Comparison of ENCODE assay signal across 9 cellular contexts in genomic region chr10:28241766-28242399, GRCh38.
DNase-seq lines count a peak whose midpoint lies in the region; TF ChIP-seq lines count a peak whose summit lies in the region.
"Had no signal": no experiment of that assay in that cellular context is flagged by ENCODE, and none has a peak within 500 bp of the region (broad histone marks: within the 10 kb centered on the region; RNA-seq: fewer than 3 reads in every experiment).

No MANE protein-coding gene starts in this region.

- no peak overlapping the region for H2BK5ac ChIP-seq in H9 (ENCODE audit: insufficient read length, low read length)

- no peak overlapping the region for H3K4me2 ChIP-seq in H9 (ENCODE audit: insufficient read depth, insufficient read length, low read length)

- TF ChIP-seq CTCF in H9 (conservative IDR thresholded peaks at IDR 0.05) = peak; percentile 93
- TF ChIP-seq CTCF in nephron (IDR thresholded peaks at IDR 0.05; ENCODE audit: unreplicated experiment in 3 of 3) = peak; percentile 88 to 91 (median 89)

- H2BK15ac ChIP-seq in H9 (ENCODE audit: low read depth, low read length) = no peak overlapping the region

- DNase-seq in DMS 273 (lab: John Stamatoyannopoulos, UW; ENCODE audit: unreplicated experiment) (peak; percentile 63), DMS 273 treated with DMSO at 0.1 percent for 48 hours (lab: John Stamatoyannopoulos, UW) (no peak), H9 (no peak), NCI-H2081 treated with DMSO at 0.1 percent for 48 hours (lab: John Stamatoyannopoulos, UW) (peak; percentile 2), fibroblast of gingiva (ENCODE audit: low read depth) (peak; percentile 57)
- DNase-seq in activated CD4-positive, alpha-beta T cell treated with anti-CD3 and anti-CD28 coated beads, Interleukin-2, amount 10 ng/mL, durations not matched to agents 7 days and 5 days = peak; percentile 63
- no peak for DNase-seq in activated effector memory CD4-positive, alpha-beta T cell treated with anti-CD3 and anti-CD28 coated beads, Interleukin-2, amount 50 U/mL, for 16 hours

- POLR2A ChIA-PET in activated CD4-positive, alpha-beta T cell treated with anti-CD3 and anti-CD28 coated beads, Interleukin-2, amount 10 ng/mL, durations not matched to agents 7 days and 5 days (lab: Charles Lee) = no interaction called here

- H3K14ac ChIP-seq in H9 (ENCODE audit: insufficient read depth, low read length) = no peak overlapping the region

- no peak overlapping the region for H3K4ac ChIP-seq in H9 (ENCODE audit: low read depth, low read length)

- no peaks in the 10 kb centered on the region for H3K79me1 ChIP-seq in H9 (ENCODE audit: insufficient read depth, low read depth, low read length, poor library complexity, severe bottlenecking)

- H4K91ac ChIP-seq in H9 (ENCODE audit: insufficient read length, low read depth, low read length) = no peak overlapping the region

- no peaks in the 10 kb centered on the region for H4K20me1 ChIP-seq in H9 (ENCODE audit: control insufficient read depth, insufficient read depth, insufficient read length)
- H4K20me1 ChIP-seq: BLaER1 had no signal

- H3K27ac Mint-ChIP-seq in H9 (no peak overlapping the region), nephron (no peak overlapping the region)
- no peak overlapping the region for H3K27ac Mint-ChIP-seq in activated CD4-positive, alpha-beta T cell treated with anti-CD3 and anti-CD28 coated beads, Interleukin-2, amount 10 ng/mL, durations not matched to agents 7 days and 5 days

- no peak overlapping the region for H3K27ac ChIP-seq in H9 (ENCODE audit: insufficient read length, low read depth, low read length)
- H3K27ac ChIP-seq: BLaER1 had no signal

- CTCF ChIA-PET in activated CD4-positive, alpha-beta T cell treated with anti-CD3 and anti-CD28 coated beads, Interleukin-2, amount 10 ng/mL, durations not matched to agents 7 days and 5 days (lab: Charles Lee) = interaction anchor here (0.6 to 0.7 kb wide), 3 partner anchors 63 to 586 kb away, joined by 3 to 4 read pairs (median 3); no protein-coding TSS in a partner anchor

- no peaks in the 10 kb centered on the region for H3K4me1 ChIP-seq in H9 (ENCODE audit: insufficient read depth, low read length)

- no peak overlapping the region for H2BK12ac ChIP-seq in H9 (ENCODE audit: insufficient read length, low read depth, low read length)

- H3K4me1 Mint-ChIP-seq in H9 (peaks cover 0 to 4% of the 10 kb centered on the region in 2 experiments; a peak in 2 of 4 replicates), nephron (no peaks in the 10 kb centered on the region)
- peaks cover 18% of the 10 kb centered on the region for H3K4me1 Mint-ChIP-seq in activated CD4-positive, alpha-beta T cell treated with anti-CD3 and anti-CD28 coated beads, Interleukin-2, amount 10 ng/mL, durations not matched to agents 7 days and 5 days

- H4K5ac ChIP-seq in H9 (ENCODE audit: insufficient read length, low read depth, low read length) = no peak overlapping the region

- H3K36me3 Mint-ChIP-seq in H9 (ENCODE audit: insufficient read depth in 1 of 3, low read depth in 3 of 3) (no peaks in the 10 kb centered on the region), nephron (ENCODE audit: low read depth) (no peaks in the 10 kb centered on the region)
- H3K36me3 Mint-ChIP-seq in activated CD4-positive, alpha-beta T cell treated with anti-CD3 and anti-CD28 coated beads, Interleukin-2, amount 10 ng/mL, durations not matched to agents 7 days and 5 days (ENCODE audit: low read depth) = peaks cover 3% of the 10 kb centered on the region

- H3K56ac ChIP-seq in H9 (ENCODE audit: insufficient read length, low read depth, low read length) = no peak overlapping the region

- no CpG with 5 or more reads among the region's 3 CpGs for WGBS in H9 (ENCODE audit: extremely low coverage, insufficient read length, low lambda C conversion rate)

- no peaks in the 10 kb centered on the region for H3K9me3 ChIP-seq in H9 (ENCODE audit: control insufficient read depth, low read depth, low read length)

- no peak overlapping the region for H3K18ac ChIP-seq in H9 (ENCODE audit: insufficient read length, low read depth, low read length)

- no peak overlapping the region for H3K23ac ChIP-seq in H9 (ENCODE audit: insufficient read length, low read depth, low read length)

- H2AK5ac ChIP-seq in H9 (ENCODE audit: insufficient read length, low read length) = no peak overlapping the region

- no peak overlapping the region for H3K4me3 Mint-ChIP-seq in H9
- no peak overlapping the region for H3K4me3 Mint-ChIP-seq in activated CD4-positive, alpha-beta T cell treated with anti-CD3 and anti-CD28 coated beads, Interleukin-2, amount 10 ng/mL, durations not matched to agents 7 days and 5 days
- no peak overlapping the region for H3K4me3 Mint-ChIP-seq in nephron

- no peak overlapping the region for H2BK20ac ChIP-seq in H9 (ENCODE audit: low read depth, low read length, poor library complexity, severe bottlenecking)

- no peak overlapping the region for H4K8ac ChIP-seq in H9 (replicated peaks; ENCODE audit: insufficient read length, low read depth, low read length)

- H2AFZ ChIP-seq in H9 (ENCODE audit: low read length) = no peak overlapping the region

- no peaks in the 10 kb centered on the region for H3K23me2 ChIP-seq in H9 (ENCODE audit: insufficient read length, low read depth, low read length, poor library complexity, severe bottlenecking)

- no peak overlapping the region for H2BK120ac ChIP-seq in H9 (ENCODE audit: low read depth, low read length, poor library complexity, severe bottlenecking)

- H3K27me3 Mint-ChIP-seq in H9 (ENCODE audit: low read depth) = no peaks in the 10 kb centered on the region
- H3K27me3 Mint-ChIP-seq in activated CD4-positive, alpha-beta T cell treated with anti-CD3 and anti-CD28 coated beads, Interleukin-2, amount 10 ng/mL, durations not matched to agents 7 days and 5 days = no peaks in the 10 kb centered on the region
- peaks cover 8% of the 10 kb centered on the region for H3K27me3 Mint-ChIP-seq in nephron (ENCODE audit: low read depth)

- no peaks in the 10 kb centered on the region for H3K27me3 ChIP-seq in H9 (ENCODE audit: insufficient read depth, low read length)
- H3K27me3 ChIP-seq: BLaER1 had no signal

- no peak overlapping the region for H3T11ph ChIP-seq in H9 (ENCODE audit: low read length)

- H3K9ac ChIP-seq in H9 (ENCODE audit: extremely low read depth, insufficient read length, low read length) = no peak overlapping the region
- H3K9ac ChIP-seq: BLaER1 had no signal

- no peaks in the 10 kb centered on the region for H3K9me3 Mint-ChIP-seq in H9
- no peaks in the 10 kb centered on the region for H3K9me3 Mint-ChIP-seq in activated CD4-positive, alpha-beta T cell treated with anti-CD3 and anti-CD28 coated beads, Interleukin-2, amount 10 ng/mL, durations not matched to agents 7 days and 5 days
- H3K9me3 Mint-ChIP-seq in nephron = peaks cover 3% of the 10 kb centered on the region

- no peaks in the 10 kb centered on the region for H3K79me2 ChIP-seq in H9 (ENCODE audit: insufficient read depth, low read length)

Comparison
In these comparisons a context has a peak if more than half of its experiments do, and no peak if none do; other contexts are left out.
1. DNase-seq: peak in DMS 273 (single experiment), NCI-H2081 treated with DMSO at 0.1 percent for 48 hours (single experiment), activated CD4-positive, alpha-beta T cell treated with anti-CD3 and anti-CD28 coated beads, Interleukin-2, amount 10 ng/mL, durations not matched to agents 7 days and 5 days (single experiment) and fibroblast of gingiva (single experiment); none in DMS 273 treated with DMSO at 0.1 percent for 48 hours (single experiment), H9 (single experiment) and activated effector memory CD4-positive, alpha-beta T cell treated with anti-CD3 and anti-CD28 coated beads, Interleukin-2, amount 50 U/mL, for 16 hours (single experiment).